Comparison of ENCODE assay signal across 8 cellular contexts in the genomic region with DNA sequence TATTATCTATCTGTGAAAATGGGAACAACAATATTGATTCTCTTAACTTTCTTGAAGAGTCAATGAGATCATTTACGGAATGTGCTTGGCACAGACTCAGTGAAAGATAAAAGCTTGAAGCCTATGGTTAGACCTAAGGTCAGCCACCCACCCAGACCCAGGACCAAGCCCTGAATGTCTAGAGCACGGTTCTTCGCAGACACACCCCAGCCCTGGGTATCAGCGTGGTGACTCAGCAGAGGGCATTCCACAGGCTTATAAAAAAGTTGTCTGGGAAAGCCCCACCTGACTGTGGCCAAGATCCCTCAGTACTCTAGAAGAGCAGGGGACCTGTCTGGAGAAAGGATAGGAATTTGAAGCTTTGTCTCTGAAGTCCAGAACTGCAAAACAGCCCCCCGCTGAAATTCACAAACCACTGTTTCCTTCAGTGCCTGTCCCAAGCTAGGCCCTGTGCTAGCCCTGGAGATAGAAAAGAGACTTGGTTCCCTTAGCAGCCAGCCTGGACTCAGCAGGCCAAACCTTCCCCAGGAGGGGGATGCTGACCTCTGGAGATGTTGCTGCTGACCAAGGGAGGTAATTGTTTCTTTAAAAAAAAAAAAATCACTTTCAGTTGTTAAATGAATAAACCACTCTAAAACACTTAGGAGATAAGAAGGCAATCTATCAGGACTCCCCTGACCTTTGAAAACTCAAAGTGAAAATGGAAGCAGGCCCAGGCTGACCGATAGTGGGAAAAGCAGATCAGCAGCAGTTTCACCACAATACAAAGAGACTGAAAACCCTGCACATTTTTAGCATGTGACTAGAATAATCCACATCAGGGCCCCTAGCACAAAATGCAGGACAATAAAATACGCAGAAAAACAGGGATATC.
DNase-seq lines count a peak whose midpoint lies in the region; ATAC-seq and TF ChIP-seq lines count a peak whose summit lies in the region.

No MANE protein-coding gene starts in this region.

- peaks cover 54% of the 10 kb centered on the region for H3K4me1 Mint-ChIP-seq in T-helper 1 cell treated with Interleukin-12 subunit alpha and Interleukin-12 subunit beta and Interleukin-4 antibody, amounts not matched to agents 30 μg/mL and 1 μg/mL, for 36 hours (ENCODE audit: low read depth)

- peak overlapping the region; percentile 35 for H3K4me3 Mint-ChIP-seq in T-helper 1 cell treated with Interleukin-12 subunit alpha and Interleukin-12 subunit beta and Interleukin-4 antibody, amounts not matched to agents 30 μg/mL and 1 μg/mL, for 36 hours

- ATAC-seq in GM19025 (IDR thresholded peaks at IDR 0.05; ENCODE audit: low read depth, unreplicated experiment), result peak; percentile 70
- peak; percentile 56 for ATAC-seq in HG03064 (IDR thresholded peaks at IDR 0.05; ENCODE audit: low read depth, unreplicated experiment)

- no peaks in the 10 kb centered on the region for H3K9me3 Mint-ChIP-seq in T-helper 1 cell treated with Interleukin-12 subunit alpha and Interleukin-12 subunit beta and Interleukin-4 antibody, amounts not matched to agents 30 μg/mL and 1 μg/mL, for 36 hours

- no peak overlapping the region for H3K4me3 ChIP-seq in fibroblast of mammary gland (ENCODE audit: control insufficient read depth, low read depth, low read length)

- H3K36me3 Mint-ChIP-seq in T-helper 1 cell treated with Interleukin-12 subunit alpha and Interleukin-12 subunit beta and Interleukin-4 antibody, amounts not matched to agents 30 μg/mL and 1 μg/mL, for 36 hours (ENCODE audit: low read depth), result no peaks in the 10 kb centered on the region

- no peak for TF ChIP-seq CTCF in fibroblast of mammary gland (conservative IDR thresholded peaks at IDR 0.05; ENCODE audit: control insufficient read depth, insufficient read depth, low read depth, low read length)

- no peak overlapping the region for H3K27ac Mint-ChIP-seq in T-helper 1 cell treated with Interleukin-12 subunit alpha and Interleukin-12 subunit beta and Interleukin-4 antibody, amounts not matched to agents 30 μg/mL and 1 μg/mL, for 36 hours

- peaks cover 12% of the 10 kb centered on the region for H3K27me3 Mint-ChIP-seq in T-helper 1 cell treated with Interleukin-12 subunit alpha and Interleukin-12 subunit beta and Interleukin-4 antibody, amounts not matched to agents 30 μg/mL and 1 μg/mL, for 36 hours (ENCODE audit: low read depth)

- peak; percentile 64 for DNase-seq in AG08395 (ENCODE audit: low spot score)
- peak; percentile 51 for DNase-seq in fibroblast of mammary gland (ENCODE audit: low read depth)
- DNase-seq in stimulated activated CD8-positive, alpha-beta memory T cell treated with anti-CD3 and anti-CD28 coated beads, Interleukin-4, amount 100 ng/mL, for 48 hours, result peak; percentile 69
- DNase-seq in putamen (ENCODE audit: low spot score), result no peak
- DNase-seq in activated gamma-delta T cell treated with Interleukin-2 at 50 U/mL for 16 hours, result no peak

Comparison
In these comparisons a context has a peak if more than half of its experiments do, and no peak if none do; other contexts are left out.
1. DNase-seq: peak in AG08395 (single experiment), fibroblast of mammary gland (single experiment) and stimulated activated CD8-positive, alpha-beta memory T cell treated with anti-CD3 and anti-CD28 coated beads, Interleukin-4, amount 100 ng/mL, for 48 hours (single experiment); none in putamen (single experiment) and activated gamma-delta T cell treated with Interleukin-2 at 50 U/mL for 16 hours (single experiment).